Comparison of ENCODE assay signal across 18 cellular contexts in the genomic region with DNA sequence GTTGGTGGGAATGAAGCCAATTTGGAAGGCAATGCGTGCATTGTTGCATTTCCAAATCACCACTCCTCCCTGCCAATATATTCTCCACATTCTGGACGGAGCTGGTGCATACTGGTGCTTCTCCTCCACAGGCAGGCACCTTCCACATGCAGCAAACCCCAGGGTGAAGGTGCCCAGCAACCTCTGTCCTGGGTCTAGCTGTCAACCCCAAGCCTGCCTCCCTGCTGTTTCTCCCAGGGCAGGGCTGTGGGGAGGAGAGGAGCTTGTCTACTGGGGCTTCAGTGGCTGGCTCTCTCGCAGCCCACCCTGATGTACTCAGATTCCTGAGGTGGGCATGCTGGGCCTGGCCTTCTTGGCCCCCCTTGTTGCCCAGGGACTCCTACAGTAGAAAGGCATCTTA. TPM values are rescaled to one million over a fixed set of nuclear protein-coding genes. Genes with fewer than 3 reads are reported as not detected.
"Had no signal": no experiment of that assay in that cellular context is flagged by ENCODE, and none has a peak within 500 bp of the region (broad histone marks: within the 10 kb centered on the region; RNA-seq: fewer than 3 reads in every experiment).

No MANE protein-coding gene starts in this region.

- H3K4me1 Mint-ChIP-seq: natural killer cell; stimulated activated effector memory CD8-positive, alpha-beta T cell treated with anti-CD3 and anti-CD28 coated beads, Interleukin-12 subunit alpha, Interleukin-12 subunit beta, amount 100 ng/mL, for 72 hours had no signal

- H3K4me3 ChIP-seq: coronary artery, mucosa of descending colon, psoas muscle, SK-N-MC, skin epidermis had no signal

- H3K9me3 ChIP-seq: mucosa of descending colon, psoas muscle had no signal

- H3K4me3 Mint-ChIP-seq: activated CD8-positive, alpha-beta T cell treated with anti-CD3 and anti-CD28 coated beads, Interleukin-2, amount 10 ng/mL, durations not matched to agents 7 days and 5 days; activated T-helper 1 cell treated with anti-CD3 and anti-CD28 coated beads, Interleukin-12 subunit alpha, Interleukin-12 subunit beta, Interleukin-2, Interleukin-4 antibody, amounts not matched to agents 30 ng/mL and 10 ng/mL and 1 ng/mL, durations not matched to agents 14 hours and 24 hours and 36 hours; natural killer cell; stimulated activated effector memory CD8-positive, alpha-beta T cell treated with anti-CD3 and anti-CD28 coated beads, Interleukin-12 subunit alpha, Interleukin-12 subunit beta, amount 100 ng/mL, for 72 hours had no signal

- DNase-seq: activated CD4-positive, alpha-beta T cell treated with anti-CD3 and anti-CD28 coated beads for 48 hours; activated CD8-positive, alpha-beta memory T cell treated with anti-CD3 and anti-CD28 coated beads, Interleukin-2, amount 50 U/mL, for 48 hours; activated CD8-positive, alpha-beta T cell treated with anti-CD3 and anti-CD28 coated beads, Interleukin-2, amount 10 ng/mL, durations not matched to agents 7 days and 5 days; activated naive CD4-positive, alpha-beta T cell; central memory CD4-positive, alpha-beta T cell; effector CD8-positive, alpha-beta T cell; left colon; mucosa of descending colon; natural killer cell; occipital lobe; psoas muscle; T-helper 1 cell; WERI-Rb-1 had no signal

- ATAC-seq: activated CD8-positive, alpha-beta T cell treated with anti-CD3 and anti-CD28 coated beads, Interleukin-2, amount 10 ng/mL, durations not matched to agents 7 days and 5 days; left colon; mucosa of descending colon; natural killer cell; psoas muscle; stimulated activated effector memory CD8-positive, alpha-beta T cell treated with anti-CD3 and anti-CD28 coated beads, Interleukin-12 subunit alpha, Interleukin-12 subunit beta, amount 100 ng/mL, for 72 hours had no signal

- H3K9me3 Mint-ChIP-seq: activated T-helper 1 cell treated with anti-CD3 and anti-CD28 coated beads, Interleukin-12 subunit alpha, Interleukin-12 subunit beta, Interleukin-2, Interleukin-4 antibody, amounts not matched to agents 30 ng/mL and 10 ng/mL and 1 ng/mL, durations not matched to agents 14 hours and 24 hours and 36 hours; natural killer cell; stimulated activated effector memory CD8-positive, alpha-beta T cell treated with anti-CD3 and anti-CD28 coated beads, Interleukin-12 subunit alpha, Interleukin-12 subunit beta, amount 100 ng/mL, for 72 hours had no signal

- H3K36me3 ChIP-seq: WERI-Rb-1 had no signal

- H3K27ac Mint-ChIP-seq: activated CD8-positive, alpha-beta T cell treated with anti-CD3 and anti-CD28 coated beads, Interleukin-2, amount 10 ng/mL, durations not matched to agents 7 days and 5 days; activated T-helper 1 cell treated with anti-CD3 and anti-CD28 coated beads, Interleukin-12 subunit alpha, Interleukin-12 subunit beta, Interleukin-2, Interleukin-4 antibody, amounts not matched to agents 30 ng/mL and 10 ng/mL and 1 ng/mL, durations not matched to agents 14 hours and 24 hours and 36 hours; natural killer cell; stimulated activated effector memory CD8-positive, alpha-beta T cell treated with anti-CD3 and anti-CD28 coated beads, Interleukin-12 subunit alpha, Interleukin-12 subunit beta, amount 100 ng/mL, for 72 hours had no signal

- H3K36me3 Mint-ChIP-seq: natural killer cell; stimulated activated effector memory CD8-positive, alpha-beta T cell treated with anti-CD3 and anti-CD28 coated beads, Interleukin-12 subunit alpha, Interleukin-12 subunit beta, amount 100 ng/mL, for 72 hours had no signal

- H3K27ac ChIP-seq: SK-N-MC, WERI-Rb-1 had no signal

RNA-seq across cellular contexts. Expression of gene GASK1A, which starts 20.1 kb away (rescaled TPM):
- total RNA-seq: activated CD8-positive, alpha-beta T cell treated with anti-CD3 and anti-CD28 coated beads, Interleukin-2, amount 10 ng/mL, durations not matched to agents 7 days and 5 days; activated T-helper 1 cell treated with anti-CD3 and anti-CD28 coated beads, Interleukin-12 subunit alpha, Interleukin-12 subunit beta, Interleukin-2, Interleukin-4 antibody, amounts not matched to agents 30 ng/mL and 10 ng/mL and 1 ng/mL, durations not matched to agents 14 hours and 24 hours and 36 hours had no signal
